20 cellular contexts compared by ENCODE assay signal in genomic region chrY:7467801-7468560, GRCh38.
DNase-seq lines count a peak whose midpoint lies in the region; ATAC-seq and TF ChIP-seq lines count a peak whose summit lies in the region.
"Had no signal": no experiment of that assay in that cellular context is flagged by ENCODE, and none has a peak within 500 bp of the region (broad histone marks: within the 10 kb centered on the region; RNA-seq: fewer than 3 reads in every experiment).

No MANE protein-coding gene starts in this region.

- peaks cover 7% of the 10 kb centered on the region for H3K27me3 Mint-ChIP-seq in stimulated activated naive CD8-positive, alpha-beta T cell treated with anti-CD3 and anti-CD28 coated beads, Interleukin-15, Interleukin-2, amounts not matched to agents 100 ng/mL and 50 ng/mL, for 24 hours
- no peaks in the 10 kb centered on the region for H3K27me3 Mint-ChIP-seq in stimulated activated naive CD8-positive, alpha-beta T cell treated with anti-CD3 and anti-CD28 coated beads, Interleukin-15, amount 100 ng/mL, for 72 hours

- peak overlapping the region; percentile 83 for H3K27ac Mint-ChIP-seq in stimulated activated naive CD8-positive, alpha-beta T cell treated with anti-CD3 and anti-CD28 coated beads, Interleukin-15, Interleukin-2, amounts not matched to agents 100 ng/mL and 50 ng/mL, for 24 hours
- H3K27ac Mint-ChIP-seq in stimulated activated naive CD8-positive, alpha-beta T cell treated with anti-CD3 and anti-CD28 coated beads, Interleukin-15, amount 100 ng/mL, for 72 hours, result peak overlapping the region in 1 of 2 donors; percentile 27
- H3K27ac Mint-ChIP-seq: activated CD8-positive, alpha-beta T cell treated with anti-CD3 and anti-CD28 coated beads, Interleukin-2, amount 10 ng/mL, durations not matched to agents 7 days and 5 days had no signal

- no peak overlapping the region for H3K4me3 ChIP-seq in fibroblast of pulmonary artery (replicated peaks; ENCODE audit: low read depth, low read length)
- H3K4me3 ChIP-seq: left ventricle myocardium inferior had no signal

- H3K4me3 Mint-ChIP-seq in stimulated activated naive CD8-positive, alpha-beta T cell treated with anti-CD3 and anti-CD28 coated beads, Interleukin-15, Interleukin-2, amounts not matched to agents 100 ng/mL and 50 ng/mL, for 24 hours, result peak overlapping the region; percentile 36
- H3K4me3 Mint-ChIP-seq in stimulated activated naive CD8-positive, alpha-beta T cell treated with anti-CD3 and anti-CD28 coated beads, Interleukin-15, amount 100 ng/mL, for 72 hours, result no peak overlapping the region
- H3K4me3 Mint-ChIP-seq: activated CD8-positive, alpha-beta T cell treated with anti-CD3 and anti-CD28 coated beads, Interleukin-2, amount 10 ng/mL, durations not matched to agents 7 days and 5 days had no signal

- ATAC-seq in stimulated activated naive CD8-positive, alpha-beta T cell treated with anti-CD3 and anti-CD28 coated beads, Interleukin-15, amount 100 ng/mL, for 72 hours, result no peak
- ATAC-seq in GM21717 (IDR thresholded peaks at IDR 0.05; ENCODE audit: unreplicated experiment), result no peak
- ATAC-seq in HG03469 (IDR thresholded peaks at IDR 0.05; ENCODE audit: unreplicated experiment), result no peak
- ATAC-seq: activated CD8-positive, alpha-beta T cell treated with anti-CD3 and anti-CD28 coated beads, Interleukin-2, amount 10 ng/mL, durations not matched to agents 7 days and 5 days; sciatic nerve had no signal

- DNase-seq in stimulated activated naive CD8-positive, alpha-beta T cell treated with anti-CD3 and anti-CD28 coated beads, Interleukin-15, amount 100 ng/mL, for 72 hours, result no peak
- DNase-seq in SKM-1 (lab: John Stamatoyannopoulos, UW; ENCODE audit: unreplicated experiment) (peak; percentile 2), fibroblast of pulmonary artery (ENCODE audit: low read depth) (peak; percentile 83), NCI-H748 treated with DMSO at 0.1 percent for 48 hours (lab: John Stamatoyannopoulos, UW) (no peak)
- DNase-seq in stimulated activated CD8-positive, alpha-beta memory T cell treated with anti-CD3 and anti-CD28 coated beads, Interleukin-4, amount 100 ng/mL, for 48 hours, result no peak
- DNase-seq: activated CD8-positive, alpha-beta T cell treated with anti-CD3 and anti-CD28 coated beads, Interleukin-2, amount 10 ng/mL, durations not matched to agents 7 days and 5 days; activated effector memory CD4-positive, alpha-beta T cell treated with anti-CD3 and anti-CD28 coated beads, Interleukin-2, amount 50 U/mL, for 16 hours; cortex of kidney; glutamatergic neuron; GOT3; left ventricle myocardium inferior; NCI-H1092 treated with DMSO at 0.1 percent for 48 hours; NCI-H526; SHP77; stimulated activated CD4-positive, alpha-beta T cell treated with anti-CD3 and anti-CD28 coated beads, Interleukin-1b, Interleukin-23, amount 100 ng/mL, for 48 hours; T-helper 1 cell had no signal

- TF ChIP-seq CTCF in fibroblast of pulmonary artery (IDR thresholded peaks at IDR 0.05; ENCODE audit: low read length, missing control alignments), result no peak

- no peaks in the 10 kb centered on the region for H3K9me3 Mint-ChIP-seq in stimulated activated naive CD8-positive, alpha-beta T cell treated with anti-CD3 and anti-CD28 coated beads, Interleukin-15, Interleukin-2, amounts not matched to agents 100 ng/mL and 50 ng/mL, for 24 hours
- no peaks in the 10 kb centered on the region for H3K9me3 Mint-ChIP-seq in stimulated activated naive CD8-positive, alpha-beta T cell treated with anti-CD3 and anti-CD28 coated beads, Interleukin-15, amount 100 ng/mL, for 72 hours

- no peaks in the 10 kb centered on the region for H3K36me3 Mint-ChIP-seq in stimulated activated naive CD8-positive, alpha-beta T cell treated with anti-CD3 and anti-CD28 coated beads, Interleukin-15, Interleukin-2, amounts not matched to agents 100 ng/mL and 50 ng/mL, for 24 hours (ENCODE audit: low read depth)

- H3K4me1 Mint-ChIP-seq in stimulated activated naive CD8-positive, alpha-beta T cell treated with anti-CD3 and anti-CD28 coated beads, Interleukin-15, Interleukin-2, amounts not matched to agents 100 ng/mL and 50 ng/mL, for 24 hours (ENCODE audit: low read depth), result peaks cover 31% of the 10 kb centered on the region
- H3K4me1 Mint-ChIP-seq in stimulated activated naive CD8-positive, alpha-beta T cell treated with anti-CD3 and anti-CD28 coated beads, Interleukin-15, amount 100 ng/mL, for 72 hours, result peaks cover 4% of the 10 kb centered on the region

Comparison
In these comparisons a context has a peak if more than half of its experiments do, and no peak if none do; other contexts are left out.
1. DNase-seq: peak in SKM-1 (single experiment) and fibroblast of pulmonary artery (single experiment); none in stimulated activated naive CD8-positive, alpha-beta T cell treated with anti-CD3 and anti-CD28 coated beads, Interleukin-15, amount 100 ng/mL, for 72 hours (0 of 2), NCI-H748 treated with DMSO at 0.1 percent for 48 hours (single experiment) and stimulated activated CD8-positive, alpha-beta memory T cell treated with anti-CD3 and anti-CD28 coated beads, Interleukin-4, amount 100 ng/mL, for 48 hours (single experiment).